8 cellular contexts compared by ENCODE assay signal in genomic region chr12:120534703-120535655, GRCh38. TPM values are rescaled to one million over a fixed set of nuclear protein-coding genes. Genes with fewer than 3 reads are reported as not detected.
DNase-seq lines count a peak whose midpoint lies in the region; ATAC-seq and TF ChIP-seq lines count a peak whose summit lies in the region.

No MANE protein-coding gene starts in this region.

- DNase-seq in SJCRH30 (peak; percentile 42 to 55), heart left ventricle (peak in 4 of 5 donors; percentile 31 to 69 (median 50)), renal cortical epithelial cell (ENCODE audit: low read depth) (peak; percentile 90), middle frontal gyrus (ENCODE audit: extremely low spot score, low spot score) (no peak)

- H3K4me1 Mint-ChIP-seq in activated naive CD4-positive, alpha-beta T cell treated with anti-CD3 and anti-CD28 coated beads, Interleukin-2, amount 50 U/mL, for 24 hours = peaks cover 48% of the 10 kb centered on the region

- H3K4me3 Mint-ChIP-seq in activated naive CD4-positive, alpha-beta T cell treated with anti-CD3 and anti-CD28 coated beads, Interleukin-2, amount 50 U/mL, for 24 hours = peak overlapping the region; percentile 94

- intact Hi-C loops in heart left ventricle (cut with DNase I) = loop anchor here in 3 of 10 donors (2.0 to 5.0 kb wide), 3 partner anchors 20 to 47 kb away; partner anchors contain the start of genes DYNLL1 (in 2 of the 3) and POP5 (in 1 of the 3)

- H3K9me3 ChIP-seq in SJCRH30 (replicated peaks) (no peaks in the 10 kb centered on the region), heart left ventricle (no peaks in the 10 kb centered on the region)

- H3K27me3 ChIP-seq in SJCRH30 (no peaks in the 10 kb centered on the region), heart left ventricle (no peaks in the 10 kb centered on the region)

- peaks cover 7% of the 10 kb centered on the region for H3K36me3 Mint-ChIP-seq in activated naive CD4-positive, alpha-beta T cell treated with anti-CD3 and anti-CD28 coated beads, Interleukin-2, amount 50 U/mL, for 24 hours

- no peaks in the 10 kb centered on the region for H3K9me3 Mint-ChIP-seq in activated naive CD4-positive, alpha-beta T cell treated with anti-CD3 and anti-CD28 coated beads, Interleukin-2, amount 50 U/mL, for 24 hours

- H3K4me1 ChIP-seq in SJCRH30 = peaks cover 14% of the 10 kb centered on the region
- H3K4me1 ChIP-seq in heart left ventricle = peaks cover 20 to 50% (median 45%) of the 10 kb centered on the region in 12 donors

- H3K27me3 Mint-ChIP-seq in activated naive CD4-positive, alpha-beta T cell treated with anti-CD3 and anti-CD28 coated beads, Interleukin-2, amount 50 U/mL, for 24 hours = no peaks in the 10 kb centered on the region

- H3K36me3 ChIP-seq in SJCRH30 (peaks cover 3% of the 10 kb centered on the region; the same call in 1 of the 2 replicates), heart left ventricle (peaks cover 0 to 12% (median 0%) of the 10 kb centered on the region in 9 donors)

- peak overlapping the region; percentile 91 for H3K27ac Mint-ChIP-seq in activated naive CD4-positive, alpha-beta T cell treated with anti-CD3 and anti-CD28 coated beads, Interleukin-2, amount 50 U/mL, for 24 hours

- peak overlapping the region; percentile 91 for H3K4me3 ChIP-seq in SJCRH30
- peak overlapping the region; percentile 68 to 99 (median 94) for H3K4me3 ChIP-seq in heart left ventricle

- ATAC-seq in GM19351 (IDR thresholded peaks at IDR 0.05; ENCODE audit: unreplicated experiment) = peak; percentile 23
- ATAC-seq in HG03571 (IDR thresholded peaks at IDR 0.05; ENCODE audit: unreplicated experiment) = peak; percentile 35
- ATAC-seq in heart left ventricle = peak in 3 of 4 donors; percentile 10 to 53 (median 48)

- H3K27ac ChIP-seq in C4-2B (peak overlapping the region; percentile 95), SJCRH30 (peak overlapping the region; percentile 58), heart left ventricle (peak overlapping the region; percentile 94 to 98 (median 96))

- 1 to 2% (median 1%) methylated on average over 43 to 52 of the region's 52 CpGs for WGBS in heart left ventricle, 4 donors

- TF ChIP-seq CTCF in C4-2B (conservative IDR thresholded peaks at IDR 0.05) (no peak), heart left ventricle (IDR thresholded peaks at IDR 0.05) (no peak)

- TF ChIP-seq POLR2A in heart left ventricle (IDR thresholded peaks at IDR 0.05) = no peak

RNA-seq across cellular contexts. Expression of gene RNF10, which starts 0.8 kb away (rescaled TPM):
- total RNA-seq in SJCRH30 (2014; rRNA removed; shearing (Covaris generic)) = 43.9 and 48.5 TPM in 2 replicates
- total RNA-seq in heart left ventricle = 100 to 1,000 TPM; 165 to 363 (median 278) TPM
- 100 to 1,000 TPM; 247 to 490 TPM for polyA plus RNA-seq in heart left ventricle
- total RNA-seq in renal cortical epithelial cell = 84.7 and 491 TPM in 2 replicates

RNA-seq across cellular contexts. Expression of gene COQ5, which starts 6.0 kb away (rescaled TPM):
- 30.3 and 34.2 TPM in 2 replicates for total RNA-seq in SJCRH30 (2014; rRNA removed; shearing (Covaris generic))
- total RNA-seq in heart left ventricle = 10 to 100 TPM; 27.9 to 46.5 (median 36.7) TPM
- polyA plus RNA-seq in heart left ventricle = 10 to 100 TPM; 29.2 to 48.9 TPM
- 46.6 and 50.0 TPM in 2 replicates for total RNA-seq in renal cortical epithelial cell

RNA-seq across cellular contexts. Expression of gene DYNLL1, which starts 39.1 kb away (rescaled TPM):
- 446 and 452 TPM in 2 replicates for total RNA-seq in SJCRH30 (2014; rRNA removed; shearing (Covaris generic))
- total RNA-seq in heart left ventricle = 100 to 1,000 TPM in 8 of 9 donors, 10 to 100 TPM in 1; 92.2 to 269 (median 120) TPM
- 100 to 1,000 TPM; 164 to 320 TPM for polyA plus RNA-seq in heart left ventricle
- total RNA-seq in renal cortical epithelial cell = 216 and 417 TPM in 2 replicates

RNA-seq across cellular contexts. Expression of gene POP5, which starts 46.2 kb away (rescaled TPM):
- total RNA-seq in SJCRH30 (2014; rRNA removed; shearing (Covaris generic)) = 40.4 and 41.6 TPM in 2 replicates
- 10 to 100 TPM; 20.6 to 46.6 (median 36.3) TPM for total RNA-seq in heart left ventricle
- 10 to 100 TPM; 30.9 to 55.8 TPM for polyA plus RNA-seq in heart left ventricle
- 40.3 and 49.2 TPM in 2 replicates for total RNA-seq in renal cortical epithelial cell
